ENCODE assay signal across 14 cellular contexts in genomic region chr10:46549171-46550075, GRCh38. TPM values are rescaled to one million over a fixed set of nuclear protein-coding genes. Genes with fewer than 3 reads are reported as not detected.
DNase-seq lines count a peak whose midpoint lies in the region; ATAC-seq, FAIRE-seq and TF ChIP-seq lines count a peak whose summit lies in the region.
"Had no signal": no experiment of that assay in that cellular context is flagged by ENCODE, and none has a peak within 500 bp of the region (broad histone marks: within the 10 kb centered on the region; RNA-seq: fewer than 3 reads in every experiment).

No MANE protein-coding gene starts in this region.

- H3K9me3 ChIP-seq in endodermal cell (ENCODE audit: control insufficient read depth, low read length) (no peaks in the 10 kb centered on the region), small intestine (ENCODE audit: control insufficient read depth, low read depth) (no peaks in the 10 kb centered on the region)
- H3K9me3 ChIP-seq: BLaER1, SJCRH30 had no signal

- H3K9ac ChIP-seq in endodermal cell (ENCODE audit: extremely low read depth, low read length, poor library complexity, severe bottlenecking), result no peak overlapping the region
- H3K9ac ChIP-seq: BLaER1 had no signal

- H3K27me3 ChIP-seq in endodermal cell (ENCODE audit: control insufficient read depth, insufficient read depth, low read length, poor library complexity, severe bottlenecking), result peaks cover 2% of the 10 kb centered on the region
- H3K27me3 ChIP-seq in small intestine (ENCODE audit: control insufficient read depth in 2 of 2, insufficient read depth in 2 of 2, low read length in 2 of 2), result no peaks in the 10 kb centered on the region
- H3K27me3 ChIP-seq: brain microvascular endothelial cell, SJCRH30 had no signal

- H3K27ac Mint-ChIP-seq in endodermal cell (no peak overlapping the region), osteocyte (ENCODE audit: unreplicated experiment) (no peak overlapping the region)
- H3K27ac Mint-ChIP-seq: stimulated activated naive CD8-positive, alpha-beta T cell treated with anti-CD3 and anti-CD28 coated beads, Interleukin-15, amount 100 ng/mL, for 72 hours had no signal

- H3K4me1 ChIP-seq in endodermal cell (ENCODE audit: control insufficient read depth, insufficient read depth, low read length) (no peaks in the 10 kb centered on the region), small intestine (ENCODE audit: control insufficient read depth in 2 of 2, insufficient read depth in 1 of 2, low read depth in 1 of 2, low read length in 1 of 2) (no peaks in the 10 kb centered on the region)
- H3K4me1 ChIP-seq: BLaER1 had no signal

- WGBS in endodermal cell (ENCODE audit: insufficient coverage in 1 of 2, insufficient read length in 1 of 2), 2 experiments, result 86 to 87% methylated on average over 31 of the region's 31 CpGs
- WGBS in small intestine, 3 donors, result 88 to 90% (median 89%) methylated on average over 31 of the region's 31 CpGs

- H3K9me3 Mint-ChIP-seq in endodermal cell, result no peaks in the 10 kb centered on the region
- H3K9me3 Mint-ChIP-seq in osteocyte (ENCODE audit: unreplicated experiment), result no peaks in the 10 kb centered on the region
- H3K9me3 Mint-ChIP-seq: stimulated activated naive CD8-positive, alpha-beta T cell treated with anti-CD3 and anti-CD28 coated beads, Interleukin-15, amount 100 ng/mL, for 72 hours had no signal

- TF ChIP-seq CTCF in NB4 (IDR thresholded peaks at IDR 0.05; ENCODE audit: low read depth, low read length) (peak; percentile 11), endodermal cell (conservative IDR thresholded peaks at IDR 0.05) (no peak), osteocyte (IDR thresholded peaks at IDR 0.05) (no peak)

- H3K27ac ChIP-seq in endodermal cell (ENCODE audit: low read depth, low read length), result no peak overlapping the region
- no peak overlapping the region for H3K27ac ChIP-seq in small intestine (ENCODE audit: low read depth in 1 of 2, low read length in 1 of 2)
- H3K27ac ChIP-seq: BLaER1, brain microvascular endothelial cell, SJCRH30 had no signal

- H3K36me3 ChIP-seq in endodermal cell (ENCODE audit: control insufficient read depth, insufficient read depth, low read length) (no peaks in the 10 kb centered on the region), small intestine (ENCODE audit: control insufficient read depth in 2 of 2, insufficient read depth in 2 of 2, low read length in 2 of 2) (no peaks in the 10 kb centered on the region)
- H3K36me3 ChIP-seq: BLaER1, brain microvascular endothelial cell, SJCRH30 had no signal

- no peak for FAIRE-seq in small intestine (lab: Jason Lieb, UNC)
- FAIRE-seq: TTC549 had no signal

- H3K27me3 Mint-ChIP-seq in endodermal cell (ENCODE audit: insufficient read depth), result no peaks in the 10 kb centered on the region
- no peaks in the 10 kb centered on the region for H3K27me3 Mint-ChIP-seq in osteocyte (ENCODE audit: unreplicated experiment)

- no peak for ATAC-seq in GM18517 (IDR thresholded peaks at IDR 0.05; ENCODE audit: unreplicated experiment)
- ATAC-seq: stimulated activated naive CD8-positive, alpha-beta T cell treated with anti-CD3 and anti-CD28 coated beads, Interleukin-15, amount 100 ng/mL, for 72 hours had no signal

- H3K4me1 Mint-ChIP-seq in endodermal cell (no peaks in the 10 kb centered on the region), osteocyte (ENCODE audit: unreplicated experiment) (no peaks in the 10 kb centered on the region)
- H3K4me1 Mint-ChIP-seq: stimulated activated naive CD8-positive, alpha-beta T cell treated with anti-CD3 and anti-CD28 coated beads, Interleukin-15, amount 100 ng/mL, for 72 hours had no signal

- TF ChIP-seq POLR2A in NB4 (IDR thresholded peaks at IDR 0.05; ENCODE audit: extremely low read depth, insufficient read length), result no peak

- H3K4me3 ChIP-seq in NB4 (ENCODE audit: low read depth, low read length), result no peak overlapping the region
- no peak overlapping the region for H3K4me3 ChIP-seq in endodermal cell (ENCODE audit: low read length)
- no peak overlapping the region for H3K4me3 ChIP-seq in small intestine (ENCODE audit: low read depth in 1 of 2, low read length in 2 of 2)
- H3K4me3 ChIP-seq: BLaER1, SJCRH30 had no signal

- H3K36me3 Mint-ChIP-seq in endodermal cell (ENCODE audit: low read depth) (peaks cover 2% of the 10 kb centered on the region), osteocyte (ENCODE audit: unreplicated experiment) (no peaks in the 10 kb centered on the region)

- H3K4me3 Mint-ChIP-seq in endodermal cell (no peak overlapping the region), osteocyte (ENCODE audit: unreplicated experiment) (no peak overlapping the region)
- H3K4me3 Mint-ChIP-seq: stimulated activated naive CD8-positive, alpha-beta T cell treated with anti-CD3 and anti-CD28 coated beads, Interleukin-15, amount 100 ng/mL, for 72 hours had no signal

- DNase-seq in AG08396 (ENCODE audit: low spot score) (peak; percentile 36), NB4 (ENCODE audit: low read depth) (no peak), endodermal cell (peak; percentile 56), osteocyte (ENCODE audit: extremely low spot score, unreplicated experiment) (peak; percentile 88), DMS53 (lab: John Stamatoyannopoulos, UW) (no peak), cerebellar nuclear complex (lab: John Stamatoyannopoulos, UW) (no peak), small intestine (no peak)
- DNase-seq: brain microvascular endothelial cell, NCI-H69, SJCRH30 had no signal

RNA-seq across cellular contexts. Expression of gene GPRIN2, which starts 7.0 kb away (rescaled TPM):
- total RNA-seq in endodermal cell (10 to 100 TPM; 16.1 to 25.2 TPM), osteocyte (2.5 and 3.4 TPM in 2 replicates)
- polyA plus RNA-seq in endodermal cell (2013, experiment 1 of 2), result 4.7 TPM
- polyA plus RNA-seq in endodermal cell (2013, experiment 2 of 2), result 3.0 TPM
- 10 to 100 TPM; 15.0 to 33.5 (median 25.1) TPM for polyA plus RNA-seq in small intestine
- total RNA-seq: SJCRH30 had no signal

RNA-seq across cellular contexts. Expression of gene SYT15, which starts 29.5 kb away (rescaled TPM):
- total RNA-seq in endodermal cell (1 to 10 TPM; 1.3 to 3.2 TPM), osteocyte (10.3 and 12.5 TPM in 2 replicates)
- 0.50 TPM for polyA plus RNA-seq in endodermal cell (2013, experiment 1 of 2)
- 0.58 TPM for polyA plus RNA-seq in endodermal cell (2013, experiment 2 of 2)
- polyA plus RNA-seq in small intestine, result 1 to 10 TPM in 1 of 3 donors, under 1 TPM in 1, not detected in 1; 0.27 to 2.9 TPM
- total RNA-seq: SJCRH30 had no signal

Comparison
In these comparisons a context has a peak if more than half of its experiments do, and no peak if none do; other contexts are left out.
1. DNase-seq: peak in AG08396 (single experiment), endodermal cell (single experiment) and osteocyte (single experiment); none in NB4 (single experiment), DMS53 (single experiment), cerebellar nuclear complex (0 of 2) and small intestine (single experiment).